Comparison of ENCODE assay signal across 13 cellular contexts in the genomic region with DNA sequence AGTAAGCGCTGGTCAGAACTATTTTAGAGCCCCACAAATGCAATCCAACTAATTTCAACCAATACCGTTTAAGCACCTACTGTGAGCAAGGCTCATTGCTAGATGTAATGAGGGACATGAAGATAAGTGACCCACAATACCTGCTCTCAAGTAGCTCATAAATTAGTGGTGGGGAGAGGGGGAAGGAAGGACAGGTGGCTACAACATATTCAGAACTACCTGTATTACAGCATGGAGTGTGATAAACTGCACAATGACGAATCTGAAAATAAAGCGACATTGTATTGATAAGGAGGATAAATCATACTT.
"Had no signal": no experiment of that assay in that cellular context is flagged by ENCODE, and none has a peak within 500 bp of the region (broad histone marks: within the 10 kb centered on the region; RNA-seq: fewer than 3 reads in every experiment).

No MANE protein-coding gene starts in this region.

- ATAC-seq: natural killer cell had no signal

- H3K9me3 ChIP-seq: heart left ventricle, mucosa of descending colon, thyroid gland, uterus had no signal

- H3K27ac ChIP-seq: dorsolateral prefrontal cortex, heart left ventricle, thyroid gland, uterus had no signal

- H3K4me1 ChIP-seq: heart left ventricle, thyroid gland, uterus had no signal

- H3K4me3 ChIP-seq: mucosa of descending colon, thyroid gland, uterus had no signal

- H3K27me3 ChIP-seq: heart left ventricle, uterus had no signal

- H3K36me3 ChIP-seq: heart left ventricle, thyroid gland, uterus had no signal

- DNase-seq: activated CD4-positive, alpha-beta memory T cell treated with anti-CD3 and anti-CD28 coated beads, Interleukin-2, amount 10 ng/mL, durations not matched to agents 7 days and 5 days; activated gamma-delta T cell treated with Interleukin-2 at 50 U/mL for 16 hours; activated naive CD8-positive, alpha-beta T cell treated with anti-CD3 and anti-CD28 coated beads, Interleukin-2, amount 10 ng/mL, durations not matched to agents 7 days and 5 days; activated T-cell treated with anti-CD3 and anti-CD28 coated beads, Interleukin-2, amount 50 U/mL, for 48 hours; islet precursor cell; natural killer cell; occipital lobe; right cardiac atrium; uterus had no signal
